In genomic region chr12:70364695-70365397, GRCh38 we compare ENCODE assay signal across 8 cellular contexts. TPM values are rescaled to one million over a fixed set of nuclear protein-coding genes. Genes with fewer than 3 reads are reported as not detected.
A peak's percentile ranks its signal among the peaks of the same experiment; 100 is the strongest.
DNase-seq lines count a peak whose midpoint lies in the region; ATAC-seq and TF ChIP-seq lines count a peak whose summit lies in the region.

No MANE protein-coding gene starts in this region.

- H3K79me2 ChIP-seq in MM.1S (ENCODE audit: low read length): no peaks in the 10 kb centered on the region

- peak overlapping the region; percentile 100 for H3K4me2 ChIP-seq in MM.1S (ENCODE audit: low read depth, low read length)

- H3K9me3 Mint-ChIP-seq in endodermal cell (no peaks in the 10 kb centered on the region), osteocyte (ENCODE audit: unreplicated experiment) (no peaks in the 10 kb centered on the region)

- DNase-seq in MM.1S: no peak
- DNase-seq in endodermal cell: no peak
- no peak for DNase-seq in osteocyte (ENCODE audit: extremely low spot score, unreplicated experiment)
- no peak for DNase-seq in omental fat pad (ENCODE audit: low spot score)
- DNase-seq in aorta: no peak
- DNase-seq in DMS 273 (lab: John Stamatoyannopoulos, UW; ENCODE audit: unreplicated experiment): no peak
- no peak for DNase-seq in SHP77 (lab: John Stamatoyannopoulos, UW)

- peaks cover under 1% of the 10 kb centered on the region for H3K36me3 Mint-ChIP-seq in endodermal cell (ENCODE audit: low read depth)
- H3K36me3 Mint-ChIP-seq in osteocyte (ENCODE audit: unreplicated experiment): no peaks in the 10 kb centered on the region

- peaks cover 9% of the 10 kb centered on the region; the same call in 1 of the 2 replicates for H3K4me1 ChIP-seq in ES-I3 (ENCODE audit: insufficient read depth, low read length)
- no peaks in the 10 kb centered on the region; the same call in 1 of the 2 replicates for H3K4me1 ChIP-seq in MM.1S (ENCODE audit: low read length)
- no peaks in the 10 kb centered on the region for H3K4me1 ChIP-seq in endodermal cell (ENCODE audit: control insufficient read depth, insufficient read depth, low read length)
- H3K4me1 ChIP-seq in aorta (ENCODE audit: control insufficient read depth in 1 of 2, insufficient read depth in 2 of 2, low read length in 2 of 2): no peaks in the 10 kb centered on the region

- no peak overlapping the region for H3K27ac ChIP-seq in MM.1S (ENCODE audit: low read length)
- H3K27ac ChIP-seq in endodermal cell (ENCODE audit: low read depth, low read length): no peak overlapping the region
- no peak overlapping the region for H3K27ac ChIP-seq in aorta (ENCODE audit: low read depth in 1 of 2, low read length in 2 of 2)

- H3K4me1 Mint-ChIP-seq in endodermal cell: peaks cover 13% of the 10 kb centered on the region
- peaks cover 15% of the 10 kb centered on the region for H3K4me1 Mint-ChIP-seq in osteocyte (ENCODE audit: unreplicated experiment)

- H3K36me3 ChIP-seq in ES-I3 (ENCODE audit: insufficient read depth, low read length) (0 out of 2 replicates have a peak, but pooled peaks cover under 1% of the 10 kb centered on the region), MM.1S (replicated peaks; ENCODE audit: insufficient read depth, low read length) (no peaks in the 10 kb centered on the region), endodermal cell (ENCODE audit: control insufficient read depth, insufficient read depth, low read length) (no peaks in the 10 kb centered on the region), aorta (ENCODE audit: control insufficient read depth in 1 of 2, insufficient read depth in 2 of 2, low read length in 1 of 2) (no peaks in the 10 kb centered on the region)

- H2AFZ ChIP-seq in MM.1S (ENCODE audit: low read length): peak overlapping the region; percentile 82

- H3K27me3 Mint-ChIP-seq in endodermal cell (ENCODE audit: insufficient read depth) (peaks cover 16% of the 10 kb centered on the region), osteocyte (ENCODE audit: unreplicated experiment) (peaks cover 52% of the 10 kb centered on the region)

- H3K4me3 Mint-ChIP-seq in endodermal cell (peak overlapping the region; percentile 94), osteocyte (ENCODE audit: unreplicated experiment) (peak overlapping the region; percentile 59)

- no peaks in the 10 kb centered on the region for H3K9me2 ChIP-seq in MM.1S (replicated peaks; ENCODE audit: insufficient read depth, low read length)

- H3K9ac ChIP-seq in ES-I3 (ENCODE audit: low read depth, low read length) (peak overlapping the region; percentile 55; the same call in 1 of the 2 replicates), MM.1S (ENCODE audit: low read length) (peak overlapping the region; percentile 44; the same call in 1 of the 2 replicates), endodermal cell (ENCODE audit: extremely low read depth, low read length, poor library complexity, severe bottlenecking) (peak overlapping the region; percentile 53)

- intact Hi-C loops in aorta (cut with DNase I): loop anchor here (5.0 to 10.0 kb wide), 4 partner anchors 123 to 470 kb away; partner anchors contain the start of gene CNOT2 (in 1 of the 2)

- H3K27me3 ChIP-seq in MM.1S (replicated peaks; ENCODE audit: insufficient read depth, low read length) (peaks cover 19% of the 10 kb centered on the region; the same call in 1 of the 2 replicates), endodermal cell (ENCODE audit: control insufficient read depth, insufficient read depth, low read length, poor library complexity, severe bottlenecking) (peaks cover 6% of the 10 kb centered on the region), aorta (ENCODE audit: control insufficient read depth in 1 of 2, insufficient read depth in 2 of 2, low read length in 1 of 2) (no peaks in the 10 kb centered on the region)

- peaks cover 8% of the 10 kb centered on the region for H3F3A ChIP-seq in MM.1S (ENCODE audit: insufficient read depth, low read length)

- H4K20me1 ChIP-seq in MM.1S (ENCODE audit: insufficient read depth, low read length): no peaks in the 10 kb centered on the region

- no peaks in the 10 kb centered on the region for H3K9me3 ChIP-seq in ES-I3 (ENCODE audit: control insufficient read depth, insufficient read depth, low read length)
- H3K9me3 ChIP-seq in MM.1S (replicated peaks; ENCODE audit: insufficient read depth, low read length): no peaks in the 10 kb centered on the region
- peaks cover 6% of the 10 kb centered on the region for H3K9me3 ChIP-seq in endodermal cell (ENCODE audit: control insufficient read depth, low read length)
- H3K9me3 ChIP-seq in aorta (ENCODE audit: control insufficient read depth, low read length): no peaks in the 10 kb centered on the region

- TF ChIP-seq CTCF in MM.1S (IDR thresholded peaks at IDR 0.05; ENCODE audit: low read length) (no peak), endodermal cell (conservative IDR thresholded peaks at IDR 0.05) (no peak), osteocyte (IDR thresholded peaks at IDR 0.05) (no peak), omental fat pad (IDR thresholded peaks at IDR 0.05) (no peak)

- no peak for ATAC-seq in omental fat pad (ENCODE audit: low FRiP score)
- no peak for ATAC-seq in aorta (ENCODE audit: low FRiP score)

- H3K4me3 ChIP-seq in MM.1S (ENCODE audit: low read length): peak overlapping the region; percentile 86
- H3K4me3 ChIP-seq in endodermal cell (ENCODE audit: low read length): peak overlapping the region; percentile 87
- no peak overlapping the region for H3K4me3 ChIP-seq in aorta (ENCODE audit: low read length in 2 of 2)

- WGBS in endodermal cell (ENCODE audit: insufficient coverage in 1 of 2, insufficient read length in 1 of 2), 2 experiments: 30 to 32% methylated on average over 12 to 16 of the region's 16 CpGs
- 40 to 41% methylated on average over 16 of the region's 16 CpGs for WGBS in aorta, 2 donors

- H3K27ac Mint-ChIP-seq in endodermal cell: no peak overlapping the region
- H3K27ac Mint-ChIP-seq in osteocyte (ENCODE audit: unreplicated experiment): no peak overlapping the region

RNA-seq across cellular contexts. Expression of gene KCNMB4, which starts 1.2 kb away (rescaled TPM):
- 10 to 100 TPM; 11.9 to 13.1 TPM for total RNA-seq in endodermal cell
- 13.5 TPM for polyA plus RNA-seq in endodermal cell (2013, experiment 1 of 2)
- polyA plus RNA-seq in endodermal cell (2013, experiment 2 of 2): 13.1 TPM
- 1.1 and 1.5 TPM in 2 replicates for total RNA-seq in osteocyte
- total RNA-seq in omental fat pad: 1 to 10 TPM; 1.3 to 4.4 (median 2.1) TPM
- total RNA-seq in aorta: 1 to 10 TPM; 2.0 to 3.3 TPM
- 1 to 10 TPM; 1.0 to 2.0 TPM for polyA plus RNA-seq in aorta

Comparison
In these comparisons a context has a peak if more than half of its experiments do, and no peak if none do; other contexts are left out.
1. H3K4me3 ChIP-seq: peak in MM.1S (single experiment) and endodermal cell (single experiment); none in aorta (0 of 2).
2. Peak in every context shown above with its lines, with median percentiles within 50 percentile points of each other: H3K9ac ChIP-seq.